In genomic region chr11:58446294-58446693, GRCh38 we compare ENCODE assay signal across 31 cellular contexts. TPM values are rescaled to one million over a fixed set of nuclear protein-coding genes. Genes with fewer than 3 reads are reported as not detected.
A peak's percentile ranks its signal among the peaks of the same experiment; 100 is the strongest.
DNase-seq lines count a peak whose midpoint lies in the region; ATAC-seq, FAIRE-seq and TF ChIP-seq lines count a peak whose summit lies in the region.
"Had no signal": no experiment of that assay in that cellular context is flagged by ENCODE, and none has a peak within 500 bp of the region (broad histone marks: within the 10 kb centered on the region; RNA-seq: fewer than 3 reads in every experiment).

No MANE protein-coding gene starts in this region.

- H3K27me3 Mint-ChIP-seq in activated T-cell treated with anti-CD3 and anti-CD28 coated beads, Interleukin-2, amount 50 U/mL, for 4 hours (ENCODE audit: low read depth) = peaks cover 18% of the 10 kb centered on the region

- H4K20me1 ChIP-seq in HepG2 (ENCODE audit: insufficient read depth, low read length) (no peaks in the 10 kb centered on the region), K562 (replicated peaks; ENCODE audit: control insufficient read depth, insufficient read depth, low read length) (no peaks in the 10 kb centered on the region)

- in situ Hi-C loops in HepG2 (cut with HindIII; ENCODE audit: extremely low pct_ligation_motif_present, low pct_unique_long_range_greater_than_20kb) (no loop called here), K562 (cut with MboI) (no loop called here)

- DNase-seq in HepG2 (ENCODE audit: low spot score) (no peak), right lobe of liver (no peak), NB4 (ENCODE audit: low read depth) (peak; percentile 9), K562 (ENCODE audit: extremely low read depth in 1 of 4, low spot score in 3 of 4) (peak in 2 of 4 experiments; percentile 6 to 49), erythroblast (lab: John Stamatoyannopoulos, UW) (no peak), COR-L47 (lab: John Stamatoyannopoulos, UW) (no peak)
- no peak for DNase-seq in activated T-cell treated with anti-CD3 and anti-CD28 coated beads, Interleukin-2, amount 50 U/mL, for 4 hours
- no peak for DNase-seq in stimulated activated CD4-positive, alpha-beta T cell treated with anti-CD3 and anti-CD28 coated beads, Interleukin-4, amount 100 ng/mL, for 4 hours
- DNase-seq: C1 segment of cervical spinal cord; CD8-positive, alpha-beta T cell; DMS 273 treated with DMSO at 0.1 percent for 48 hours; DMS79; EL; GDM1; GOT3; NCI-H1092 treated with DMSO at 0.1 percent for 48 hours; NCI-H1436 treated with DMSO at 0.1 percent for 48 hours; NCI-H187 treated with DMSO at 0.1 percent for 48 hours; NCI-H2171 treated with DMSO at 0.1 percent for 48 hours; NCI-H524; NCI-H748 treated with DMSO at 0.1 percent for 48 hours; NK-92 treated with Interleukin-12 subunit alpha and Interleukin-12 subunit beta, amount 100 ng/mL, for 24 hours; SHP77; T-cell had no signal

- BruUV-seq in HepG2 (replicated peaks; lab: Mats Ljungman, UMichigan) (no TSS peak), K562 (replicated peaks; lab: Mats Ljungman, UMichigan) (no TSS peak)

- TF ChIP-seq POLR2A in HepG2 (IDR thresholded peaks at IDR 0.05; ENCODE audit: insufficient read depth in 1 of 2, low read depth in 2 of 2, low read length in 2 of 2) (no peak), right lobe of liver (IDR thresholded peaks at IDR 0.05) (no peak), NB4 (IDR thresholded peaks at IDR 0.05; ENCODE audit: extremely low read depth, insufficient read length) (no peak), K562 (conservative IDR thresholded peaks at IDR 0.05) (no peak), erythroblast (IDR thresholded peaks at IDR 0.05; ENCODE audit: low read length) (no peak)

- POLR2A ChIA-PET in HepG2 (lab: Yijun Ruan, JAX) (no interaction called here), K562 (lab: Yijun Ruan, JAX) (no interaction called here)

- no peaks in the 10 kb centered on the region for H3K9me1 ChIP-seq in K562 (ENCODE audit: control insufficient read depth, insufficient read depth, low read length)

- no peaks in the 10 kb centered on the region for H3K4me1 Mint-ChIP-seq in activated T-cell treated with anti-CD3 and anti-CD28 coated beads, Interleukin-2, amount 50 U/mL, for 4 hours (ENCODE audit: low read depth)

- TF ChIP-seq CTCF in HepG2 (CRISPR knock-in tag; IDR thresholded peaks at IDR 0.05) (no peak), right lobe of liver (IDR thresholded peaks at IDR 0.05) (no peak), NB4 (IDR thresholded peaks at IDR 0.05; ENCODE audit: low read depth, low read length) (no peak), K562 (IDR thresholded peaks at IDR 0.05 in 2 of 3, conservative IDR thresholded peaks at IDR 0.05 in 1 of 3; ENCODE audit: insufficient read depth in 2 of 3, low read depth in 1 of 3, low read length in 3 of 3) (no peak)

- H3K4me3 ChIP-seq in HepG2 (replicated peaks in 1 of 3; ENCODE audit: insufficient read depth in 1 of 3, low read depth in 2 of 3, low read length in 3 of 3) = no peak overlapping the region
- H3K4me3 ChIP-seq in right lobe of liver = no peak overlapping the region
- no peak overlapping the region for H3K4me3 ChIP-seq in NB4 (ENCODE audit: low read depth, low read length)
- H3K4me3 ChIP-seq in K562 = no peak overlapping the region
- H3K4me3 ChIP-seq: GM12878, HAP-1 had no signal

- peaks cover 17% of the 10 kb centered on the region for H3K4me1 ChIP-seq in HepG2 (ENCODE audit: insufficient read depth, low read length)
- H3K4me1 ChIP-seq in right lobe of liver = no peaks in the 10 kb centered on the region
- H3K4me1 ChIP-seq in K562 (replicated peaks in 1 of 2; ENCODE audit: control insufficient read depth in 2 of 2, insufficient read depth in 2 of 2, low read length in 2 of 2) = no peaks in the 10 kb centered on the region; a peak in 1 of 5 replicates
- H3K4me1 ChIP-seq: HAP-1 had no signal

- TF ChIP-seq RAD21 in HepG2 (CRISPR knock-in tag; IDR thresholded peaks at IDR 0.05) = no peak
- no peak for TF ChIP-seq RAD21 in K562 (CRISPR knock-in tag; conservative IDR thresholded peaks at IDR 0.05 in 1 of 2, IDR thresholded peaks at IDR 0.05 in 1 of 2)

- H3K27me3 ChIP-seq in HepG2 (ENCODE audit: control insufficient read depth in 1 of 2, insufficient read depth in 2 of 2, low read length in 2 of 2) (no peaks in the 10 kb centered on the region), right lobe of liver (no peaks in the 10 kb centered on the region), K562 (ENCODE audit: control insufficient read depth in 2 of 2, insufficient read depth in 2 of 2, low read length in 2 of 2) (no peaks in the 10 kb centered on the region)

- no peak overlapping the region for H2AFZ ChIP-seq in HepG2 (ENCODE audit: low read length)
- peak overlapping the region; percentile 74 for H2AFZ ChIP-seq in K562 (ENCODE audit: low read depth, low read length)

- H3K9me3 Mint-ChIP-seq in activated T-cell treated with anti-CD3 and anti-CD28 coated beads, Interleukin-2, amount 50 U/mL, for 4 hours = peaks cover 8% of the 10 kb centered on the region

- H3K9me3 ChIP-seq in HepG2 (ENCODE audit: low read length) = no peaks in the 10 kb centered on the region
- H3K9me3 ChIP-seq in right lobe of liver = no peaks in the 10 kb centered on the region
- no peaks in the 10 kb centered on the region for H3K9me3 ChIP-seq in K562 (replicated peaks; ENCODE audit: control insufficient read depth, insufficient read depth, low read depth, low read length)
- H3K9me3 ChIP-seq: HAP-1 had no signal

- H3K79me2 ChIP-seq in HepG2 (ENCODE audit: insufficient read depth, low read length) (no peaks in the 10 kb centered on the region), K562 (ENCODE audit: control insufficient read depth, insufficient read depth, low read length) (no peaks in the 10 kb centered on the region)

- H3K9ac ChIP-seq in HepG2 (ENCODE audit: insufficient read depth, low read depth, low read length) = no peak overlapping the region
- no peak overlapping the region for H3K9ac ChIP-seq in K562 (ENCODE audit: insufficient read depth in 1 of 2, low read depth in 2 of 2, low read length in 2 of 2)
- H3K9ac ChIP-seq: KMS-11 had no signal

- H3K27ac ChIP-seq in HepG2 (ENCODE audit: extremely low read length, insufficient read depth, low read length) (no peak overlapping the region), right lobe of liver (no peak overlapping the region), K562 (ENCODE audit: extremely low read depth, low read depth, low read length) (0 out of 3 replicates have a peak overlapping the region, but pooled peaks have one; percentile 33)
- H3K27ac ChIP-seq: HL-60, KMS-11, RWPE1 had no signal

- intact Hi-C loops in HepG2 (cut with micrococcal nuclease; ENCODE audit: unreplicated experiment) (no loop called here), right lobe of liver (cut with DNase I) (no loop called here), K562 (cut with micrococcal nuclease) (no loop called here)

- H3K36me3 Mint-ChIP-seq in activated T-cell treated with anti-CD3 and anti-CD28 coated beads, Interleukin-2, amount 50 U/mL, for 4 hours (ENCODE audit: insufficient read depth) = no peaks in the 10 kb centered on the region
- H3K36me3 Mint-ChIP-seq: CD8-positive, alpha-beta T cell; T-cell had no signal

- TF ChIP-seq EP300 in HepG2 (IDR thresholded peaks at IDR 0.05; ENCODE audit: low read depth in 2 of 2, low read length in 2 of 2) (no peak), HepG2 (CRISPR knock-in tag; IDR thresholded peaks at IDR 0.05; ENCODE audit: borderline replicate concordance) (no peak), K562 (IDR thresholded peaks at IDR 0.05; ENCODE audit: low read length) (no peak)

- no peak overlapping the region for H3K4me3 Mint-ChIP-seq in activated T-cell treated with anti-CD3 and anti-CD28 coated beads, Interleukin-2, amount 50 U/mL, for 4 hours
- H3K4me3 Mint-ChIP-seq: CD8-positive, alpha-beta T cell; T-cell had no signal

- FAIRE-seq in HepG2 (lab: Jason Lieb, UNC) = no peak
- FAIRE-seq in K562 (lab: Jason Lieb, UNC) = no peak
- FAIRE-seq: A204.1, GM12878 had no signal

- no peak for ATAC-seq in HepG2
- no peak for ATAC-seq in right lobe of liver
- ATAC-seq in K562 = peak; percentile 45
- no peak for ATAC-seq in activated T-cell treated with anti-CD3 and anti-CD28 coated beads, Interleukin-2, amount 50 U/mL, for 4 hours
- ATAC-seq: CD8-positive, alpha-beta T cell; GM12878; T-cell had no signal

- H3K36me3 ChIP-seq in HepG2 (replicated peaks in 1 of 2; ENCODE audit: control insufficient read depth in 1 of 2, insufficient read depth in 2 of 2, low read length in 2 of 2) (no peaks in the 10 kb centered on the region), right lobe of liver (no peaks in the 10 kb centered on the region), K562 (ENCODE audit: control insufficient read depth, insufficient read depth, low read length) (no peaks in the 10 kb centered on the region)
- H3K36me3 ChIP-seq: HAP-1 had no signal

- H3K4me2 ChIP-seq in HepG2 (ENCODE audit: low read depth, low read length) (no peak overlapping the region), K562 (ENCODE audit: insufficient read depth, low read length) (no peak overlapping the region)
- H3K4me2 ChIP-seq: KMS-11 had no signal

- WGBS in HepG2 (ENCODE audit: low lambda C conversion rate) = 36% methylated on average over 3 of the region's 6 CpGs
- 0% methylated on average over 1 of the region's 6 CpGs for WGBS in right lobe of liver (ENCODE audit: insufficient coverage, low coverage, low lambda C conversion rate, missing lambda C conversion rate)
- 0% methylated on average over 4 of the region's 6 CpGs for WGBS in K562 (ENCODE audit: insufficient coverage, low coverage, missing lambda C conversion rate)

- CTCF ChIA-PET in HepG2 (lab: Yijun Ruan, JAX; ENCODE audit: low intra/inter-chr PET ratio, low total read pairs) (no interaction called here), K562 (lab: Yijun Ruan, JAX; ENCODE audit: low intra/inter-chr PET ratio) (no interaction called here)

RNA-seq across cellular contexts. Expression of gene OR5B12, which starts 4.3 kb away (rescaled TPM):
- total RNA-seq in HepG2 (2016; rRNA removed; fragmentation: Illumina TruSeq; extraction: Trizol) (not detected in 2 replicates), right lobe of liver (not detected), K562 (2014; rRNA removed) (not detected in 2 replicates), K562 (2014; rRNA removed; fragmentation: Illumina TruSeq; extraction: Trizol) (not detected in 2 replicates), K562 (2015; rRNA removed; fragmentation: Illumina TruSeq; extraction: Trizol) (not detected in 2 replicates), K562 (2021) (not detected in 2 replicates)
- not detected in 2 replicates for total RNA-seq in HepG2 (2016; cell fraction: cytosol; rRNA removed; fragmentation: Illumina TruSeq; extraction: Trizol; ENCODE audit: low read depth)
- 0.11 TPM in 1 of 2 replicates, not detected in the other for total RNA-seq in HepG2 (2016; cell fraction: insoluble cytoplasmic fraction; rRNA removed; fragmentation: Illumina TruSeq; extraction: Trizol)
- not detected in 2 replicates for total RNA-seq in HepG2 (2016; cell fraction: membrane; rRNA removed; fragmentation: Illumina TruSeq; extraction: Trizol)
- not detected in 2 replicates for total RNA-seq in HepG2 (2016; cell fraction: nucleus; rRNA removed; fragmentation: Illumina TruSeq; extraction: Trizol)
- polyA plus RNA-seq in HepG2 (2011; rRNA removed) (0.07 TPM in 1 of 2 replicates, not detected in the other), K562 (2011; rRNA removed) (not detected in 2 replicates), K562 (2014; fragmentation: Illumina TruSeq; extraction: Trizol) (not detected in 2 replicates), K562 (2014; fragmentation: Nextera tagmentation; extraction: Ambion mirVana) (not detected), K562 (2014; rRNA removed) (0.20 TPM in 1 of 2 replicates, not detected in the other)
- polyA plus RNA-seq in HepG2 (2011; cell fraction: cytosol; rRNA removed) = not detected in 2 replicates
- not detected in 2 replicates for polyA plus RNA-seq in HepG2 (2011; cell fraction: nucleus; rRNA removed)
- not detected in 2 replicates for polyA plus RNA-seq in HepG2 (2012)
- 0.12 TPM in 1 of 2 replicates, not detected in the other for polyA plus RNA-seq in HepG2 (2016; cell fraction: cytosol; fragmentation: Illumina TruSeq; extraction: Trizol; ENCODE audit: low read depth)
- polyA plus RNA-seq in HepG2 (2016; cell fraction: insoluble cytoplasmic fraction; fragmentation: Illumina TruSeq; extraction: Trizol; ENCODE audit: low read depth) = not detected in 2 replicates
- not detected in 2 replicates for polyA plus RNA-seq in HepG2 (2016; cell fraction: membrane; fragmentation: Illumina TruSeq; extraction: Trizol; ENCODE audit: low read depth)
- polyA plus RNA-seq in HepG2 (2016; cell fraction: nucleus; fragmentation: Illumina TruSeq; extraction: Trizol; ENCODE audit: insufficient read depth, low read depth) = not detected in 2 replicates
- not detected in 2 replicates for polyA minus RNA-seq in HepG2 (2011; rRNA and poly(A)+ RNA removed; ENCODE audit: low replicate concordance)
- not detected in 2 replicates for polyA minus RNA-seq in HepG2 (2011; cell fraction: cytosol; rRNA and poly(A)+ RNA removed)
- polyA minus RNA-seq in HepG2 (2011; cell fraction: nucleus; rRNA and poly(A)+ RNA removed) = not detected in 2 replicates
- not detected in 2 replicates for total RNA-seq in K562 (2011; cell fraction: chromatin; rRNA removed; ENCODE audit: low replicate concordance)
- not detected in 2 replicates for total RNA-seq in K562 (2011; cell fraction: nucleolus; rRNA removed)
- total RNA-seq in K562 (2011; cell fraction: nucleoplasm; rRNA removed) = not detected in 2 replicates
- not detected in 2 replicates for polyA plus RNA-seq in K562 (2011; cell fraction: cytosol; rRNA removed)
- not detected in 2 replicates for polyA plus RNA-seq in K562 (2011; cell fraction: nucleus; rRNA removed)
- not detected in 2 replicates for polyA plus RNA-seq in K562 (2012)
- polyA minus RNA-seq in K562 (2011; rRNA and poly(A)+ RNA removed) = not detected in 2 replicates
- polyA minus RNA-seq in K562 (2011; cell fraction: cytosol; rRNA and poly(A)+ RNA removed) = not detected in 2 replicates
- not detected in 2 replicates for polyA minus RNA-seq in K562 (2011; cell fraction: nucleus; rRNA and poly(A)+ RNA removed)
- total RNA-seq in activated T-cell treated with anti-CD3 and anti-CD28 coated beads, Interleukin-2, amount 50 U/mL, for 4 hours = not detected
- total RNA-seq: CD8-positive, alpha-beta T cell; GM12878; SK-MEL-5 had no signal

RNA-seq across cellular contexts. Expression of gene OR5B2, which starts 18.4 kb away (rescaled TPM):
- total RNA-seq in HepG2 (2016; rRNA removed; fragmentation: Illumina TruSeq; extraction: Trizol) (not detected in 2 replicates), right lobe of liver (not detected), K562 (2014; rRNA removed) (not detected in 2 replicates), K562 (2014; rRNA removed; fragmentation: Illumina TruSeq; extraction: Trizol) (not detected in 2 replicates), K562 (2015; rRNA removed; fragmentation: Illumina TruSeq; extraction: Trizol) (not detected in 2 replicates), K562 (2021) (not detected in 2 replicates)
- total RNA-seq in HepG2 (2016; cell fraction: cytosol; rRNA removed; fragmentation: Illumina TruSeq; extraction: Trizol; ENCODE audit: low read depth) = not detected in 2 replicates
- total RNA-seq in HepG2 (2016; cell fraction: insoluble cytoplasmic fraction; rRNA removed; fragmentation: Illumina TruSeq; extraction: Trizol) = not detected in 2 replicates
- total RNA-seq in HepG2 (2016; cell fraction: membrane; rRNA removed; fragmentation: Illumina TruSeq; extraction: Trizol) = not detected in 2 replicates
- not detected in 2 replicates for total RNA-seq in HepG2 (2016; cell fraction: nucleus; rRNA removed; fragmentation: Illumina TruSeq; extraction: Trizol)
- polyA plus RNA-seq in HepG2 (2011; rRNA removed) (not detected in 2 replicates), K562 (2011; rRNA removed) (not detected in 2 replicates), K562 (2014; fragmentation: Illumina TruSeq; extraction: Trizol) (not detected in 2 replicates), K562 (2014; fragmentation: Nextera tagmentation; extraction: Ambion mirVana) (not detected), K562 (2014; rRNA removed) (not detected in 2 replicates)
- polyA plus RNA-seq in HepG2 (2011; cell fraction: cytosol; rRNA removed) = not detected in 2 replicates
- not detected in 2 replicates for polyA plus RNA-seq in HepG2 (2011; cell fraction: nucleus; rRNA removed)
- polyA plus RNA-seq in HepG2 (2012) = not detected in 2 replicates
- polyA plus RNA-seq in HepG2 (2016; cell fraction: cytosol; fragmentation: Illumina TruSeq; extraction: Trizol; ENCODE audit: low read depth) = not detected in 2 replicates
- polyA plus RNA-seq in HepG2 (2016; cell fraction: insoluble cytoplasmic fraction; fragmentation: Illumina TruSeq; extraction: Trizol; ENCODE audit: low read depth) = not detected in 2 replicates
- polyA plus RNA-seq in HepG2 (2016; cell fraction: membrane; fragmentation: Illumina TruSeq; extraction: Trizol; ENCODE audit: low read depth) = not detected in 2 replicates
- not detected in 2 replicates for polyA plus RNA-seq in HepG2 (2016; cell fraction: nucleus; fragmentation: Illumina TruSeq; extraction: Trizol; ENCODE audit: insufficient read depth, low read depth)
- polyA minus RNA-seq in HepG2 (2011; rRNA and poly(A)+ RNA removed; ENCODE audit: low replicate concordance) = not detected in 2 replicates
- not detected in 2 replicates for polyA minus RNA-seq in HepG2 (2011; cell fraction: cytosol; rRNA and poly(A)+ RNA removed)
- polyA minus RNA-seq in HepG2 (2011; cell fraction: nucleus; rRNA and poly(A)+ RNA removed) = not detected in 2 replicates
- total RNA-seq in K562 (2011; cell fraction: chromatin; rRNA removed; ENCODE audit: low replicate concordance) = not detected in 2 replicates
- total RNA-seq in K562 (2011; cell fraction: nucleolus; rRNA removed) = not detected in 2 replicates
- not detected in 2 replicates for total RNA-seq in K562 (2011; cell fraction: nucleoplasm; rRNA removed)
- not detected in 2 replicates for polyA plus RNA-seq in K562 (2011; cell fraction: cytosol; rRNA removed)
- polyA plus RNA-seq in K562 (2011; cell fraction: nucleus; rRNA removed) = not detected in 2 replicates
- polyA plus RNA-seq in K562 (2012) = not detected in 2 replicates
- polyA minus RNA-seq in K562 (2011; rRNA and poly(A)+ RNA removed) = not detected in 2 replicates
- polyA minus RNA-seq in K562 (2011; cell fraction: cytosol; rRNA and poly(A)+ RNA removed) = not detected in 2 replicates
- not detected in 2 replicates for polyA minus RNA-seq in K562 (2011; cell fraction: nucleus; rRNA and poly(A)+ RNA removed)
- total RNA-seq in activated T-cell treated with anti-CD3 and anti-CD28 coated beads, Interleukin-2, amount 50 U/mL, for 4 hours = not detected
- total RNA-seq: CD8-positive, alpha-beta T cell; GM12878; SK-MEL-5; T-cell had no signal

RNA-seq across cellular contexts. Expression of gene OR5B3, which starts 39.6 kb away (rescaled TPM):
- total RNA-seq in HepG2 (2016; rRNA removed; fragmentation: Illumina TruSeq; extraction: Trizol) (not detected in 2 replicates), right lobe of liver (not detected), K562 (2014; rRNA removed) (not detected in 2 replicates), K562 (2014; rRNA removed; fragmentation: Illumina TruSeq; extraction: Trizol) (not detected in 2 replicates), K562 (2015; rRNA removed; fragmentation: Illumina TruSeq; extraction: Trizol) (not detected in 2 replicates), K562 (2021) (not detected in 2 replicates)
- total RNA-seq in HepG2 (2016; cell fraction: cytosol; rRNA removed; fragmentation: Illumina TruSeq; extraction: Trizol; ENCODE audit: low read depth) = not detected in 2 replicates
- total RNA-seq in HepG2 (2016; cell fraction: insoluble cytoplasmic fraction; rRNA removed; fragmentation: Illumina TruSeq; extraction: Trizol) = not detected in 2 replicates
- total RNA-seq in HepG2 (2016; cell fraction: membrane; rRNA removed; fragmentation: Illumina TruSeq; extraction: Trizol) = not detected in 2 replicates
- total RNA-seq in HepG2 (2016; cell fraction: nucleus; rRNA removed; fragmentation: Illumina TruSeq; extraction: Trizol) = not detected in 2 replicates
- polyA plus RNA-seq in HepG2 (2011; rRNA removed) (not detected in 2 replicates), K562 (2011; rRNA removed) (not detected in 2 replicates), K562 (2014; fragmentation: Illumina TruSeq; extraction: Trizol) (not detected in 2 replicates), K562 (2014; fragmentation: Nextera tagmentation; extraction: Ambion mirVana) (not detected), K562 (2014; rRNA removed) (not detected in 2 replicates)
- not detected in 2 replicates for polyA plus RNA-seq in HepG2 (2011; cell fraction: cytosol; rRNA removed)
- polyA plus RNA-seq in HepG2 (2011; cell fraction: nucleus; rRNA removed) = not detected in 2 replicates
- not detected in 2 replicates for polyA plus RNA-seq in HepG2 (2012)
- not detected in 2 replicates for polyA plus RNA-seq in HepG2 (2016; cell fraction: cytosol; fragmentation: Illumina TruSeq; extraction: Trizol; ENCODE audit: low read depth)
- not detected in 2 replicates for polyA plus RNA-seq in HepG2 (2016; cell fraction: insoluble cytoplasmic fraction; fragmentation: Illumina TruSeq; extraction: Trizol; ENCODE audit: low read depth)
- polyA plus RNA-seq in HepG2 (2016; cell fraction: membrane; fragmentation: Illumina TruSeq; extraction: Trizol; ENCODE audit: low read depth) = not detected in 2 replicates
- not detected in 2 replicates for polyA plus RNA-seq in HepG2 (2016; cell fraction: nucleus; fragmentation: Illumina TruSeq; extraction: Trizol; ENCODE audit: insufficient read depth, low read depth)
- not detected in 2 replicates for polyA minus RNA-seq in HepG2 (2011; rRNA and poly(A)+ RNA removed; ENCODE audit: low replicate concordance)
- polyA minus RNA-seq in HepG2 (2011; cell fraction: cytosol; rRNA and poly(A)+ RNA removed) = not detected in 2 replicates
- not detected in 2 replicates for polyA minus RNA-seq in HepG2 (2011; cell fraction: nucleus; rRNA and poly(A)+ RNA removed)
- total RNA-seq in K562 (2011; cell fraction: chromatin; rRNA removed; ENCODE audit: low replicate concordance) = not detected in 2 replicates
- total RNA-seq in K562 (2011; cell fraction: nucleolus; rRNA removed) = not detected in 2 replicates
- not detected in 2 replicates for total RNA-seq in K562 (2011; cell fraction: nucleoplasm; rRNA removed)
- polyA plus RNA-seq in K562 (2011; cell fraction: cytosol; rRNA removed) = not detected in 2 replicates
- polyA plus RNA-seq in K562 (2011; cell fraction: nucleus; rRNA removed) = not detected in 2 replicates
- polyA plus RNA-seq in K562 (2012) = not detected in 2 replicates
- polyA minus RNA-seq in K562 (2011; rRNA and poly(A)+ RNA removed) = not detected in 2 replicates
- polyA minus RNA-seq in K562 (2011; cell fraction: cytosol; rRNA and poly(A)+ RNA removed) = not detected in 2 replicates
- not detected in 2 replicates for polyA minus RNA-seq in K562 (2011; cell fraction: nucleus; rRNA and poly(A)+ RNA removed)
- total RNA-seq in activated T-cell treated with anti-CD3 and anti-CD28 coated beads, Interleukin-2, amount 50 U/mL, for 4 hours = not detected
- total RNA-seq: CD8-positive, alpha-beta T cell; GM12878; SK-MEL-5; T-cell had no signal
- polyA plus RNA-seq: GM12878 had no signal

Comparison
In these comparisons a context has a peak if more than half of its experiments do, and no peak if none do; other contexts are left out.
1. Of the 241 proteins assayed by ChIP-seq in both HepG2 and K562: peak only in HepG2: none; only in K562: MAFF, MAFG, MAFK, NFE2, NFE2L1 and ZFP36; in both: none; in neither: 235.